2 cellular contexts compared by ENCODE assay signal in the genomic region with DNA sequence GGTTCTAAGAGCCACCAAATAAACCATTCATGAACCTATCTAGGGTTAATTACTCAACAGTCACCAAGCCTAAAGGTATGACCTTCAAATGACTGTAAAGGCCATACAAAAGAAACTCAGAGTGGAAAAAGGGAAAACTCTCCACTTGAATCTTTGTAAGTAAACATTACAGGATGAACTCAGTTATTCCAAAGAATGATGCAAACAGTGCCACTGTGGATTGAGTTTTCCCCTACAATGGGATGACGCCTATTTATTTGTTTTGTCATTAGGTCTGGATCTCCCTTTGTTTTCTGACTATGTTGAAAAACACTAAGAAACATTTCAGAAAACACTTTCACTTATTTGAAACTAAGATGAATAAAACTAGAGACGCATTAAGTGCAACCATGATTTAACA.
TF ChIP-seq lines count a peak whose summit lies in the region.

No MANE protein-coding gene starts in this region.

TF ChIP-seq in WTC11, 78 proteins besides CTCF, POLR2A, EP300 and RAD21 (continued from another document):
- TF ChIP-seq, protein P1, sequence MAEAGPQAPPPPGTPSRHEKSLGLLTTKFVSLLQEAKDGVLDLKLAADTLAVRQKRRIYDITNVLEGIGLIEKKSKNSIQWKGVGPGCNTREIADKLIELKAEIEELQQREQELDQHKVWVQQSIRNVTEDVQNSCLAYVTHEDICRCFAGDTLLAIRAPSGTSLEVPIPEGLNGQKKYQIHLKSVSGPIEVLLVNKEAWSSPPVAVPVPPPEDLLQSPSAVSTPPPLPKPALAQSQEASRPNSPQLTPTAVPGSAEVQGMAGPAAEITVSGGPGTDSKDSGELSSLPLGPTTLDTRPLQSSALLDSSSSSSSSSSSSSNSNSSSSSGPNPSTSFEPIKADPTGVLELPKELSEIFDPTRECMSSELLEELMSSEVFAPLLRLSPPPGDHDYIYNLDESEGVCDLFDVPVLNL (CRISPR knock-in tag; IDR thresholded peaks at IDR 0.05; ENCODE audit: borderline replicate concordance, low read depth), result no peak
- TF ChIP-seq, protein P2, sequence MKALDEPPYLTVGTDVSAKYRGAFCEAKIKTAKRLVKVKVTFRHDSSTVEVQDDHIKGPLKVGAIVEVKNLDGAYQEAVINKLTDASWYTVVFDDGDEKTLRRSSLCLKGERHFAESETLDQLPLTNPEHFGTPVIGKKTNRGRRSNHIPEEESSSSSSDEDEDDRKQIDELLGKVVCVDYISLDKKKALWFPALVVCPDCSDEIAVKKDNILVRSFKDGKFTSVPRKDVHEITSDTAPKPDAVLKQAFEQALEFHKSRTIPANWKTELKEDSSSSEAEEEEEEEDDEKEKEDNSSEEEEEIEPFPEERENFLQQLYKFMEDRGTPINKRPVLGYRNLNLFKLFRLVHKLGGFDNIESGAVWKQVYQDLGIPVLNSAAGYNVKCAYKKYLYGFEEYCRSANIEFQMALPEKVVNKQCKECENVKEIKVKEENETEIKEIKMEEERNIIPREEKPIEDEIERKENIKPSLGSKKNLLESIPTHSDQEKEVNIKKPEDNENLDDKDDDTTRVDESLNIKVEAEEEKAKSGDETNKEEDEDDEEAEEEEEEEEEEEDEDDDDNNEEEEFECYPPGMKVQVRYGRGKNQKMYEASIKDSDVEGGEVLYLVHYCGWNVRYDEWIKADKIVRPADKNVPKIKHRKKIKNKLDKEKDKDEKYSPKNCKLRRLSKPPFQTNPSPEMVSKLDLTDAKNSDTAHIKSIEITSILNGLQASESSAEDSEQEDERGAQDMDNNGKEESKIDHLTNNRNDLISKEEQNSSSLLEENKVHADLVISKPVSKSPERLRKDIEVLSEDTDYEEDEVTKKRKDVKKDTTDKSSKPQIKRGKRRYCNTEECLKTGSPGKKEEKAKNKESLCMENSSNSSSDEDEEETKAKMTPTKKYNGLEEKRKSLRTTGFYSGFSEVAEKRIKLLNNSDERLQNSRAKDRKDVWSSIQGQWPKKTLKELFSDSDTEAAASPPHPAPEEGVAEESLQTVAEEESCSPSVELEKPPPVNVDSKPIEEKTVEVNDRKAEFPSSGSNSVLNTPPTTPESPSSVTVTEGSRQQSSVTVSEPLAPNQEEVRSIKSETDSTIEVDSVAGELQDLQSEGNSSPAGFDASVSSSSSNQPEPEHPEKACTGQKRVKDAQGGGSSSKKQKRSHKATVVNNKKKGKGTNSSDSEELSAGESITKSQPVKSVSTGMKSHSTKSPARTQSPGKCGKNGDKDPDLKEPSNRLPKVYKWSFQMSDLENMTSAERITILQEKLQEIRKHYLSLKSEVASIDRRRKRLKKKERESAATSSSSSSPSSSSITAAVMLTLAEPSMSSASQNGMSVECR (CRISPR knock-in tag; IDR thresholded peaks at IDR 0.05; ENCODE audit: borderline replicate concordance), result no peak
- TF ChIP-seq FOXK1 (CRISPR knock-in tag; IDR thresholded peaks at IDR 0.05), result no peak
- no peak for TF ChIP-seq JAZF1 (CRISPR knock-in tag; IDR thresholded peaks at IDR 0.05)
- no peak for TF ChIP-seq CREB1 (CRISPR knock-in tag; IDR thresholded peaks at IDR 0.05)
TF ChIP-seq in WTC11: peak in this region for 0.

TF ChIP-seq in liver, 16 proteins besides CTCF, POLR2A, EP300 and RAD21 (continued from another document):
- TF ChIP-seq, protein P3, sequence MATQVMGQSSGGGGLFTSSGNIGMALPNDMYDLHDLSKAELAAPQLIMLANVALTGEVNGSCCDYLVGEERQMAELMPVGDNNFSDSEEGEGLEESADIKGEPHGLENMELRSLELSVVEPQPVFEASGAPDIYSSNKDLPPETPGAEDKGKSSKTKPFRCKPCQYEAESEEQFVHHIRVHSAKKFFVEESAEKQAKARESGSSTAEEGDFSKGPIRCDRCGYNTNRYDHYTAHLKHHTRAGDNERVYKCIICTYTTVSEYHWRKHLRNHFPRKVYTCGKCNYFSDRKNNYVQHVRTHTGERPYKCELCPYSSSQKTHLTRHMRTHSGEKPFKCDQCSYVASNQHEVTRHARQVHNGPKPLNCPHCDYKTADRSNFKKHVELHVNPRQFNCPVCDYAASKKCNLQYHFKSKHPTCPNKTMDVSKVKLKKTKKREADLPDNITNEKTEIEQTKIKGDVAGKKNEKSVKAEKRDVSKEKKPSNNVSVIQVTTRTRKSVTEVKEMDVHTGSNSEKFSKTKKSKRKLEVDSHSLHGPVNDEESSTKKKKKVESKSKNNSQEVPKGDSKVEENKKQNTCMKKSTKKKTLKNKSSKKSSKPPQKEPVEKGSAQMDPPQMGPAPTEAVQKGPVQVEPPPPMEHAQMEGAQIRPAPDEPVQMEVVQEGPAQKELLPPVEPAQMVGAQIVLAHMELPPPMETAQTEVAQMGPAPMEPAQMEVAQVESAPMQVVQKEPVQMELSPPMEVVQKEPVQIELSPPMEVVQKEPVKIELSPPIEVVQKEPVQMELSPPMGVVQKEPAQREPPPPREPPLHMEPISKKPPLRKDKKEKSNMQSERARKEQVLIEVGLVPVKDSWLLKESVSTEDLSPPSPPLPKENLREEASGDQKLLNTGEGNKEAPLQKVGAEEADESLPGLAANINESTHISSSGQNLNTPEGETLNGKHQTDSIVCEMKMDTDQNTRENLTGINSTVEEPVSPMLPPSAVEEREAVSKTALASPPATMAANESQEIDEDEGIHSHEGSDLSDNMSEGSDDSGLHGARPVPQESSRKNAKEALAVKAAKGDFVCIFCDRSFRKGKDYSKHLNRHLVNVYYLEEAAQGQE (IDR thresholded peaks at IDR 0.05), result no peak
- TF ChIP-seq RXRA (IDR thresholded peaks at IDR 0.05), result peak; percentile 31 to 49
